Comparison of ENCODE assay signal across 18 cellular contexts in the genomic region with DNA sequence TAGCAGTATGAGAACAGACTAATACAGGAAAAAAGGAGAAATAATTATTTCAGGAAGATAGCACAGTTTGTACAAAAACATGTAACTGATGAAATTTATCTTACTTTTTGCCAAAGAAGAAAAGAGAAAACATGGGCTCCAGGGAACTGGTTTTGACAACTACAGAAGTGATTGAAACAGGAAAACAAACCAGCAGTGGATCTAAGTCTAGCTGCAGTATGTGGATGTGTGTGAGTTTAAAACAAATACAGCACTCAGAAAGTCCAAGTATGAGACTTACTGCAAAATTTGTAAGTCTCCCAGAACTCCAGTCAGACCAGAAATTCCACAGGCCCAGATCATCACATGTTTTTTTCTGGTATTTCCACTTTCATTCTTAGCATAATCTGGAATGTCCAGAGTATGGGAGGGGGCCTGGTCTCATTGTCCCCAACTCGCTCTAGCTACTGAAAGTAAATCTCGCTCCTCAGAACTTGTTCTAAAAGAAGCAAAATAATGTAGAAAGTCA.
"Had no signal": no experiment of that assay in that cellular context is flagged by ENCODE, and none has a peak within 500 bp of the region (broad histone marks: within the 10 kb centered on the region; RNA-seq: fewer than 3 reads in every experiment).

No MANE protein-coding gene starts in this region.

- H3K4me1 Mint-ChIP-seq: activated B cell treated with CpG ODN at 0.5 μM for 24 hours; activated naive CD4-positive, alpha-beta T cell treated with anti-CD3 and anti-CD28 coated beads, Interleukin-2, amount 50 U/mL, for 24 hours; immature natural killer cell; T-helper 17 cell had no signal

- H3K27ac Mint-ChIP-seq: activated B cell treated with CpG ODN at 0.5 μM for 24 hours; activated CD8-positive, alpha-beta T cell treated with anti-CD3 and anti-CD28 coated beads for 36 hours; activated naive CD4-positive, alpha-beta T cell treated with anti-CD3 and anti-CD28 coated beads, Interleukin-2, amount 50 U/mL, for 24 hours; immature natural killer cell; mesothelial cell of epicardium; nephron progenitor cell; T-helper 17 cell had no signal

- H3K36me3 ChIP-seq: right lobe of liver, thyroid gland had no signal

- H3K4me3 ChIP-seq: lung, psoas muscle, right lobe of liver, thyroid gland had no signal

- H3K9me3 Mint-ChIP-seq: activated CD8-positive, alpha-beta T cell treated with anti-CD3 and anti-CD28 coated beads for 36 hours; activated naive CD4-positive, alpha-beta T cell treated with anti-CD3 and anti-CD28 coated beads, Interleukin-2, amount 50 U/mL, for 24 hours had no signal

- H3K27ac ChIP-seq: psoas muscle, right lobe of liver, thyroid gland had no signal

- H3K9me3 ChIP-seq: psoas muscle, right lobe of liver, thyroid gland had no signal

- ATAC-seq: activated CD8-positive, alpha-beta T cell treated with anti-CD3 and anti-CD28 coated beads for 36 hours; psoas muscle; right lobe of liver; T-helper 17 cell had no signal

- H3K4me1 ChIP-seq: psoas muscle, right lobe of liver, thyroid gland had no signal

- H3K4me3 Mint-ChIP-seq: activated B cell treated with CpG ODN at 0.5 μM for 24 hours; activated CD8-positive, alpha-beta T cell treated with anti-CD3 and anti-CD28 coated beads for 36 hours; activated naive CD4-positive, alpha-beta T cell treated with anti-CD3 and anti-CD28 coated beads, Interleukin-2, amount 50 U/mL, for 24 hours; immature natural killer cell; mesothelial cell of epicardium; nephron progenitor cell; T-helper 17 cell had no signal

- H3K36me3 Mint-ChIP-seq: immature natural killer cell had no signal

- H3K27me3 ChIP-seq: right lobe of liver, thyroid gland had no signal

- DNase-seq: activated B cell treated with CpG ODN at 0.5 μM for 24 hours; activated CD4-positive, alpha-beta T cell treated with anti-CD3 and anti-CD28 coated beads for 48 hours; activated CD8-positive, alpha-beta T cell treated with anti-CD3 and anti-CD28 coated beads for 36 hours; activated effector memory CD4-positive, alpha-beta T cell treated with anti-CD3 and anti-CD28 coated beads, Interleukin-2, amount 50 U/mL, for 16 hours; activated T-cell treated with anti-CD3 and anti-CD28 coated beads, Interleukin-2, amount 50 U/mL, for 48 hours; amygdala; head of caudate nucleus; immature natural killer cell; nephron progenitor cell; occipital lobe; psoas muscle; right lobe of liver; stimulated activated CD4-positive, alpha-beta T cell treated with anti-CD3 and anti-CD28 coated beads, Interleukin-1b, Interleukin-23, amount 100 ng/mL, for 48 hours; T-helper 17 cell; thyroid gland had no signal
